Comparison of ENCODE assay signal across 27 cellular contexts in the genomic region with DNA sequence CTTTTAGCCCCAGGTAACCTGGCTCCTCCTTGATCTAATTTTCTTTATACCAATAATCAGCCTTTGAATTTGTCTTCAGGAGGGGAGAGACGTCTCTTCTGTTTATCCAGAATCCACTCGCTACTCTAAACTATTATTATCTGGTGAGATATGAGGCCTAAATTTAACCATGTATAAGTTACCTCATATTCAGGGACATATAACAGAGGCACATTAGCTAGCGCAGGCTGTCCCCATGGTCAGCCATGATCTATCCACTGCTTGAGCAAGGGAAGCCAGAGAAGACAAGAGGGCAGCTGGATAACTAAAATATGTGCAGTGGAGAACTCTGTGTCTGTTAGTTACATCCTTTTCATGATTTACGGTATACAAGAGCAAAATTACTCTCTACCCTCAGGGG.
"Had no signal": no experiment of that assay in that cellular context is flagged by ENCODE, and none has a peak within 500 bp of the region (broad histone marks: within the 10 kb centered on the region; RNA-seq: fewer than 3 reads in every experiment).

No MANE protein-coding gene starts in this region.

- H3K4me3 ChIP-seq: body of pancreas, esophagus squamous epithelium, gastroesophageal sphincter had no signal

- H3K27ac ChIP-seq: body of pancreas, epithelial cell of prostate, esophagus squamous epithelium, gastroesophageal sphincter had no signal

- H3K27me3 Mint-ChIP-seq: activated CD4-positive, alpha-beta memory T cell treated with anti-CD3 and anti-CD28 coated beads, Interleukin-2, amount 10 ng/mL, durations not matched to agents 7 days and 5 days; activated CD4-positive, alpha-beta T cell treated with anti-CD3 and anti-CD28 coated beads, Interleukin-2, amount 10 ng/mL, durations not matched to agents 7 days and 5 days; activated naive CD4-positive, alpha-beta T cell treated with anti-CD3 and anti-CD28 coated beads, Interleukin-2, amount 10 ng/mL, durations not matched to agents 7 days and 5 days; activated naive CD8-positive, alpha-beta T cell treated with anti-CD3 and anti-CD28 coated beads, Interleukin-2, amount 10 ng/mL, durations not matched to agents 7 days and 5 days; activated T-cell treated with anti-CD3 and anti-CD28 coated beads, Interleukin-2, amount 50 U/mL, for 24 hours; effector memory CD8-positive, alpha-beta T cell had no signal

- H3K27ac Mint-ChIP-seq: activated CD4-positive, alpha-beta memory T cell treated with anti-CD3 and anti-CD28 coated beads, Interleukin-2, amount 10 ng/mL, durations not matched to agents 7 days and 5 days; activated CD4-positive, alpha-beta T cell treated with anti-CD3 and anti-CD28 coated beads, Interleukin-2, amount 10 ng/mL, durations not matched to agents 7 days and 5 days; activated naive CD4-positive, alpha-beta T cell treated with anti-CD3 and anti-CD28 coated beads, Interleukin-2, amount 10 ng/mL, durations not matched to agents 7 days and 5 days; activated naive CD4-positive, alpha-beta T cell treated with anti-CD3 and anti-CD28 coated beads, Interleukin-2, amount 50 U/mL, for 72 hours; activated naive CD8-positive, alpha-beta T cell treated with anti-CD3 and anti-CD28 coated beads, Interleukin-2, amount 10 ng/mL, durations not matched to agents 7 days and 5 days; activated T-cell treated with anti-CD3 and anti-CD28 coated beads, Interleukin-2, amount 50 U/mL, for 24 hours; activated T-cell treated with anti-CD3 and anti-CD28 coated beads, Interleukin-2, amount 50 U/mL, for 72 hours; effector memory CD8-positive, alpha-beta T cell had no signal

- ATAC-seq: activated naive CD4-positive, alpha-beta T cell treated with anti-CD3 and anti-CD28 coated beads, Interleukin-2, amount 50 U/mL, for 72 hours; activated T-cell treated with anti-CD3 and anti-CD28 coated beads, Interleukin-2, amount 50 U/mL, for 72 hours; body of pancreas; effector memory CD8-positive, alpha-beta T cell; gastroesophageal sphincter had no signal

- H3K4me3 Mint-ChIP-seq: activated CD4-positive, alpha-beta memory T cell treated with anti-CD3 and anti-CD28 coated beads, Interleukin-2, amount 10 ng/mL, durations not matched to agents 7 days and 5 days; activated CD4-positive, alpha-beta T cell treated with anti-CD3 and anti-CD28 coated beads, Interleukin-2, amount 10 ng/mL, durations not matched to agents 7 days and 5 days; activated naive CD4-positive, alpha-beta T cell treated with anti-CD3 and anti-CD28 coated beads, Interleukin-2, amount 10 ng/mL, durations not matched to agents 7 days and 5 days; activated naive CD8-positive, alpha-beta T cell treated with anti-CD3 and anti-CD28 coated beads, Interleukin-2, amount 10 ng/mL, durations not matched to agents 7 days and 5 days; activated T-cell treated with anti-CD3 and anti-CD28 coated beads, Interleukin-2, amount 50 U/mL, for 24 hours; activated T-cell treated with anti-CD3 and anti-CD28 coated beads, Interleukin-2, amount 50 U/mL, for 72 hours; effector memory CD8-positive, alpha-beta T cell had no signal

- H3K9me3 ChIP-seq: body of pancreas, gastroesophageal sphincter had no signal

- H3K4me1 Mint-ChIP-seq: activated CD4-positive, alpha-beta memory T cell treated with anti-CD3 and anti-CD28 coated beads, Interleukin-2, amount 10 ng/mL, durations not matched to agents 7 days and 5 days had no signal

- H3K36me3 ChIP-seq: esophagus squamous epithelium, gastroesophageal sphincter had no signal

- DNase-seq: activated CD4-positive, alpha-beta memory T cell treated with anti-CD3 and anti-CD28 coated beads, Interleukin-2, amount 10 ng/mL, durations not matched to agents 7 days and 5 days; activated CD4-positive, alpha-beta T cell treated with anti-CD3 and anti-CD28 coated beads for 1 hour; activated CD4-positive, alpha-beta T cell treated with anti-CD3 and anti-CD28 coated beads for 4 hours; activated CD4-positive, alpha-beta T cell treated with anti-CD3 and anti-CD28 coated beads, Interleukin-2, amount 10 ng/mL, durations not matched to agents 7 days and 5 days; activated CD4-positive, alpha-beta T cell treated with anti-CD3 and anti-CD28 coated beads, Interleukin-2, amount 50 U/mL, for 4 hours; activated CD8-positive, alpha-beta memory T cell treated with anti-CD3 and anti-CD28 coated beads, Interleukin-2, amount 50 U/mL, for 48 hours; activated gamma-delta T cell; activated naive CD4-positive, alpha-beta T cell; activated naive CD4-positive, alpha-beta T cell treated with anti-CD3 and anti-CD28 coated beads, Interleukin-2, amount 10 ng/mL, durations not matched to agents 7 days and 5 days; activated naive CD8-positive, alpha-beta T cell treated with anti-CD3 and anti-CD28 coated beads, Interleukin-2, amount 10 ng/mL, durations not matched to agents 7 days and 5 days; activated T-cell treated with anti-CD3 and anti-CD28 coated beads for 4 hours; activated T-cell treated with anti-CD3 and anti-CD28 coated beads, Interleukin-2, amount 50 U/mL, for 24 hours; activated T-cell treated with anti-CD3 and anti-CD28 coated beads, Interleukin-2, amount 50 U/mL, for 72 hours; amygdala; aorta; body of pancreas; caudate nucleus; cortex of kidney; dermis blood vessel endothelial cell; effector CD4-positive, alpha-beta T cell; effector memory CD8-positive, alpha-beta T cell; esophagus squamous epithelium; foreskin melanocyte; T-helper 2 cell had no signal

- H3K27me3 ChIP-seq: body of pancreas, esophagus squamous epithelium, gastroesophageal sphincter had no signal
